ENCODE assay signal across 11 cellular contexts in genomic region chr12:124752437-124753229, GRCh38.
A peak's percentile ranks its signal among the peaks of the same experiment; 100 is the strongest.
DNase-seq lines count a peak whose midpoint lies in the region; ATAC-seq and TF ChIP-seq lines count a peak whose summit lies in the region.
"Had no signal": no experiment of that assay in that cellular context is flagged by ENCODE, and none has a peak within 500 bp of the region (broad histone marks: within the 10 kb centered on the region; RNA-seq: fewer than 3 reads in every experiment).

No MANE protein-coding gene starts in this region.

- peaks cover 35% of the 10 kb centered on the region for H3K27me3 Mint-ChIP-seq in activated T-cell treated with anti-CD3 and anti-CD28 coated beads, Interleukin-2, amount 50 U/mL, for 72 hours (ENCODE audit: low read depth)

- no peaks in the 10 kb centered on the region for H3K27me3 ChIP-seq in heart right ventricle
- H3K27me3 ChIP-seq in adipocyte (replicated peaks; ENCODE audit: control insufficient read depth, insufficient read depth, low read length), result no peaks in the 10 kb centered on the region
- no peaks in the 10 kb centered on the region for H3K27me3 ChIP-seq in upper lobe of right lung

- H3K36me3 ChIP-seq in heart right ventricle (no peaks in the 10 kb centered on the region), adipocyte (ENCODE audit: control insufficient read depth, insufficient read depth, low read length, severe bottlenecking) (no peaks in the 10 kb centered on the region), upper lobe of right lung (no peaks in the 10 kb centered on the region)

- H3K9me3 ChIP-seq in heart right ventricle, result peaks cover 0 to 10% (median 0%) of the 10 kb centered on the region in 11 donors
- peaks cover 7% of the 10 kb centered on the region for H3K9me3 ChIP-seq in adipocyte (ENCODE audit: control insufficient read depth, low read length)
- H3K9me3 ChIP-seq in upper lobe of right lung, result no peaks in the 10 kb centered on the region

- H3K4me3 Mint-ChIP-seq in activated T-cell treated with anti-CD3 and anti-CD28 coated beads, Interleukin-2, amount 50 U/mL, for 72 hours, result no peak overlapping the region
- H3K4me3 Mint-ChIP-seq: activated naive CD4-positive, alpha-beta T cell treated with anti-CD3 and anti-CD28 coated beads for 36 hours had no signal

- H3K27ac ChIP-seq in heart right ventricle, result peak overlapping the region in 6 of 10 donors; percentile 1 to 91 (median 72)
- H3K27ac ChIP-seq in upper lobe of right lung, result peak overlapping the region; percentile 18
- H3K27ac ChIP-seq: KMS-11 had no signal

- peaks cover 9% of the 10 kb centered on the region for H3K4me1 Mint-ChIP-seq in activated T-cell treated with anti-CD3 and anti-CD28 coated beads, Interleukin-2, amount 50 U/mL, for 72 hours (ENCODE audit: low read depth)

- DNase-seq in heart right ventricle (no peak), cardiac septum (ENCODE audit: low spot score) (no peak), adipocyte (ENCODE audit: low read depth) (peak; percentile 17), left ventricle myocardium superior (peak; percentile 47), upper lobe of right lung (no peak), HT-29 (ENCODE audit: low spot score) (no peak)
- no peak for DNase-seq in activated T-cell treated with anti-CD3 and anti-CD28 coated beads, Interleukin-2, amount 50 U/mL, for 72 hours
- DNase-seq: activated naive CD4-positive, alpha-beta T cell treated with anti-CD3 and anti-CD28 coated beads for 36 hours; stimulated activated CD8-positive, alpha-beta memory T cell treated with anti-CD3 and anti-CD28 coated beads, Interleukin-4, amount 100 ng/mL, for 48 hours had no signal

- H3K9ac ChIP-seq in adipocyte (ENCODE audit: low read length), result no peak overlapping the region
- H3K9ac ChIP-seq: KMS-11 had no signal

- no peak overlapping the region for H3K27ac Mint-ChIP-seq in activated T-cell treated with anti-CD3 and anti-CD28 coated beads, Interleukin-2, amount 50 U/mL, for 72 hours
- H3K27ac Mint-ChIP-seq: activated naive CD4-positive, alpha-beta T cell treated with anti-CD3 and anti-CD28 coated beads for 36 hours had no signal

- H3K36me3 Mint-ChIP-seq in activated T-cell treated with anti-CD3 and anti-CD28 coated beads, Interleukin-2, amount 50 U/mL, for 72 hours (ENCODE audit: insufficient read depth in 2 of 2), result peaks cover 5 to 13% of the 10 kb centered on the region in 2 donors

- H3K4me1 ChIP-seq in heart right ventricle (peaks cover 16 to 47% (median 30%) of the 10 kb centered on the region in 9 donors), adipocyte (ENCODE audit: control insufficient read depth, insufficient read depth, low read length) (peaks cover 35% of the 10 kb centered on the region), upper lobe of right lung (peaks cover 44% of the 10 kb centered on the region)

- H3K4me3 ChIP-seq in heart right ventricle (no peak overlapping the region), adipocyte (ENCODE audit: low read length) (no peak overlapping the region), upper lobe of right lung (no peak overlapping the region)

- H3K9me3 Mint-ChIP-seq in activated T-cell treated with anti-CD3 and anti-CD28 coated beads, Interleukin-2, amount 50 U/mL, for 72 hours, result peaks cover 7% of the 10 kb centered on the region in 2 donors

- WGBS in heart right ventricle, 2 donors, result 71 to 80% methylated on average over 10 of the region's 10 CpGs

- TF ChIP-seq CTCF in heart right ventricle (IDR thresholded peaks at IDR 0.05) (no peak), upper lobe of right lung (IDR thresholded peaks at IDR 0.05) (no peak)

- ATAC-seq in heart right ventricle, result peak in 1 of 8 donors; percentile 21
- ATAC-seq in left ventricle myocardium superior, result no peak
- peak; percentile 31 for ATAC-seq in upper lobe of right lung
- ATAC-seq in GM18858 (IDR thresholded peaks at IDR 0.05; ENCODE audit: unreplicated experiment), result no peak
- no peak for ATAC-seq in activated T-cell treated with anti-CD3 and anti-CD28 coated beads, Interleukin-2, amount 50 U/mL, for 72 hours (replicated peaks in 1 of 2)

- intact Hi-C loops in heart right ventricle (cut with DNase I), result loop anchor here in 1 of 10 donors (5.0 kb wide), 1 partner anchor 250 kb away; no protein-coding TSS in a partner anchor
- intact Hi-C loops in cardiac septum (cut with DNase I), result no loop called here
- intact Hi-C loops in left ventricle myocardium superior (cut with micrococcal nuclease), result no loop called here
- intact Hi-C loops in upper lobe of right lung (cut with DNase I), result no loop called here

Comparison
In these comparisons a context has a peak if more than half of its experiments do, and no peak if none do; other contexts are left out.
1. DNase-seq: peak in adipocyte (single experiment) and left ventricle myocardium superior (single experiment); none in heart right ventricle (0 of 2), cardiac septum (single experiment), upper lobe of right lung (single experiment), activated T-cell treated with anti-CD3 and anti-CD28 coated beads, Interleukin-2, amount 50 U/mL, for 72 hours (0 of 2) and HT-29 (single experiment).